Comparison of ENCODE assay signal across 27 cellular contexts in genomic region chr9:76423216-76424177, GRCh38. TPM values are rescaled to one million over a fixed set of nuclear protein-coding genes. Genes with fewer than 3 reads are reported as not detected.
DNase-seq lines count a peak whose midpoint lies in the region; ATAC-seq lines count a peak whose summit lies in the region.
"Had no signal": no experiment of that assay in that cellular context is flagged by ENCODE, and none has a peak within 500 bp of the region (broad histone marks: within the 10 kb centered on the region; RNA-seq: fewer than 3 reads in every experiment).

No MANE protein-coding gene starts in this region.

- no peaks in the 10 kb centered on the region for H3K9me3 ChIP-seq in CD4-positive, CD25-positive, alpha-beta regulatory T cell (ENCODE audit: control insufficient read depth in 2 of 2, low read length in 2 of 2)
- H3K9me3 ChIP-seq: A549, ascending aorta, BE2C, heart left ventricle, left lung, stomach, tibial nerve had no signal

- H3K4me3 ChIP-seq in CD4-positive, CD25-positive, alpha-beta regulatory T cell (ENCODE audit: low read depth, low read length): no peak overlapping the region
- H3K4me3 ChIP-seq: A549, ascending aorta, GM23248, heart left ventricle, left lung, stomach, tibial nerve had no signal

- no peaks in the 10 kb centered on the region for H3K9me3 Mint-ChIP-seq in CD4-positive, CD25-positive, alpha-beta regulatory T cell
- no peaks in the 10 kb centered on the region for H3K9me3 Mint-ChIP-seq in activated T-helper 2 cell treated with anti-CD3 and anti-CD28 coated beads, Interferon-gamma antibody, Interleukin-2, Interleukin-4, amounts not matched to agents 10 μg/mL and 5 μg/mL and 100 μg/mL, durations not matched to agents 14 hours and 24 hours and 36 hours
- H3K9me3 Mint-ChIP-seq: activated naive CD4-positive, alpha-beta T cell treated with anti-CD3 and anti-CD28 coated beads for 36 hours; naive B cell had no signal

- H3K27me3 Mint-ChIP-seq in CD4-positive, CD25-positive, alpha-beta regulatory T cell: no peaks in the 10 kb centered on the region
- H3K27me3 Mint-ChIP-seq in activated T-helper 2 cell treated with anti-CD3 and anti-CD28 coated beads, Interferon-gamma antibody, Interleukin-2, Interleukin-4, amounts not matched to agents 10 μg/mL and 5 μg/mL and 100 μg/mL, durations not matched to agents 14 hours and 24 hours and 36 hours (ENCODE audit: low read depth): no peaks in the 10 kb centered on the region
- H3K27me3 Mint-ChIP-seq: naive B cell had no signal

- peaks cover 6 to 13% (median 9%) of the 10 kb centered on the region in 4 donors for H3K4me1 Mint-ChIP-seq in CD4-positive, CD25-positive, alpha-beta regulatory T cell
- peaks cover 30% of the 10 kb centered on the region for H3K4me1 Mint-ChIP-seq in activated T-helper 2 cell treated with anti-CD3 and anti-CD28 coated beads, Interferon-gamma antibody, Interleukin-2, Interleukin-4, amounts not matched to agents 10 μg/mL and 5 μg/mL and 100 μg/mL, durations not matched to agents 14 hours and 24 hours and 36 hours (ENCODE audit: low read depth)
- H3K4me1 Mint-ChIP-seq: naive B cell had no signal

- H3K36me3 ChIP-seq in CD4-positive, CD25-positive, alpha-beta regulatory T cell (ENCODE audit: control insufficient read depth, insufficient read depth, low read length): no peaks in the 10 kb centered on the region
- H3K36me3 ChIP-seq: ascending aorta, BE2C, heart left ventricle, left lung, stomach, tibial nerve had no signal

- DNase-seq in NCI-H2196 (lab: John Stamatoyannopoulos, UW; ENCODE audit: unreplicated experiment) (peak; percentile 25), NCI-H2196 treated with DMSO at 0.1 percent for 48 hours (lab: John Stamatoyannopoulos, UW; ENCODE audit: unreplicated experiment) (no peak), M059J (ENCODE audit: low read depth) (peak; percentile 51)
- peak in 1 of 3 donors; percentile 66 for DNase-seq in CD4-positive, CD25-positive, alpha-beta regulatory T cell
- no peak for DNase-seq in activated T-helper 2 cell treated with anti-CD3 and anti-CD28 coated beads, Interferon-gamma antibody, Interleukin-2, Interleukin-4, amounts not matched to agents 10 μg/mL and 5 μg/mL and 100 μg/mL, durations not matched to agents 14 hours and 24 hours and 36 hours (ENCODE audit: low spot score)
- DNase-seq: activated CD4-positive, CD25-positive, alpha-beta regulatory T cell treated with anti-CD3 and anti-CD28 coated beads, Interleukin-2, amount 50 U/mL, for 72 hours; activated naive CD4-positive, alpha-beta T cell treated with anti-CD3 and anti-CD28 coated beads for 36 hours; BE2C; GM23248; heart left ventricle; left lung; MM.1S; naive B cell; NCI-H1417 treated with DMSO at 0.1 percent for 48 hours; NCI-H2171; NCI-H82; OCI-M1; Right ventricle myocardium superior; stimulated activated CD4-positive, alpha-beta T cell treated with anti-CD3 and anti-CD28 coated beads, Interleukin-4, amount 100 ng/mL, for 24 hours; stomach had no signal

- H3K36me3 Mint-ChIP-seq in CD4-positive, CD25-positive, alpha-beta regulatory T cell: no peaks in the 10 kb centered on the region
- peaks cover 3% of the 10 kb centered on the region for H3K36me3 Mint-ChIP-seq in activated T-helper 2 cell treated with anti-CD3 and anti-CD28 coated beads, Interferon-gamma antibody, Interleukin-2, Interleukin-4, amounts not matched to agents 10 μg/mL and 5 μg/mL and 100 μg/mL, durations not matched to agents 14 hours and 24 hours and 36 hours (ENCODE audit: low read depth)
- H3K36me3 Mint-ChIP-seq: naive B cell had no signal

- H3K27ac ChIP-seq in CD4-positive, CD25-positive, alpha-beta regulatory T cell (ENCODE audit: insufficient read depth, low read length, poor library complexity, severe bottlenecking): no peak overlapping the region
- H3K27ac ChIP-seq: A549, ascending aorta, epithelial cell of prostate, GM23248, heart left ventricle, left lung, stomach, tibial nerve had no signal

- no peaks in the 10 kb centered on the region for H3K27me3 ChIP-seq in CD4-positive, CD25-positive, alpha-beta regulatory T cell (ENCODE audit: control insufficient read depth, insufficient read depth, low read length)
- H3K27me3 ChIP-seq: ascending aorta, BE2C, heart left ventricle, left lung, stomach, tibial nerve had no signal

- no peak for ATAC-seq in CD4-positive, CD25-positive, alpha-beta regulatory T cell (ENCODE audit: low read depth in 2 of 2)
- ATAC-seq in HG02588 (IDR thresholded peaks at IDR 0.05; ENCODE audit: unreplicated experiment) (no peak), GM19452 (IDR thresholded peaks at IDR 0.05; ENCODE audit: unreplicated experiment) (no peak), HG03039 (IDR thresholded peaks at IDR 0.05; ENCODE audit: unreplicated experiment) (no peak)
- ATAC-seq: A549, heart left ventricle, left lung had no signal

- no peaks in the 10 kb centered on the region for H3K4me1 ChIP-seq in CD4-positive, CD25-positive, alpha-beta regulatory T cell (ENCODE audit: control insufficient read depth, insufficient read depth, low read length, poor library complexity, severe bottlenecking)
- H3K4me1 ChIP-seq: A549, ascending aorta, BE2C, heart left ventricle, left lung, tibial nerve had no signal

- H3K27ac Mint-ChIP-seq in CD4-positive, CD25-positive, alpha-beta regulatory T cell: peak overlapping the region in 2 of 3 donors; percentile 1 to 32
- H3K27ac Mint-ChIP-seq in activated T-helper 2 cell treated with anti-CD3 and anti-CD28 coated beads, Interferon-gamma antibody, Interleukin-2, Interleukin-4, amounts not matched to agents 10 μg/mL and 5 μg/mL and 100 μg/mL, durations not matched to agents 14 hours and 24 hours and 36 hours: peak overlapping the region; percentile 74
- H3K27ac Mint-ChIP-seq: activated naive CD4-positive, alpha-beta T cell treated with anti-CD3 and anti-CD28 coated beads for 36 hours; naive B cell had no signal

- intact Hi-C loops in activated T-helper 2 cell treated with anti-CD3 and anti-CD28 coated beads, Interferon-gamma antibody, Interleukin-2, Interleukin-4, amounts not matched to agents 10 μg/mL and 5 μg/mL and 100 μg/mL, durations not matched to agents 14 hours and 24 hours and 36 hours (cut with micrococcal nuclease): loop anchor here (1.0 to 10.0 kb wide), 5 partner anchors 18 to 1269 kb away; partner anchors contain the start of gene RFK

- no peak overlapping the region for H3K4me3 Mint-ChIP-seq in CD4-positive, CD25-positive, alpha-beta regulatory T cell
- H3K4me3 Mint-ChIP-seq in activated T-helper 2 cell treated with anti-CD3 and anti-CD28 coated beads, Interferon-gamma antibody, Interleukin-2, Interleukin-4, amounts not matched to agents 10 μg/mL and 5 μg/mL and 100 μg/mL, durations not matched to agents 14 hours and 24 hours and 36 hours (ENCODE audit: low read depth): peak overlapping the region; percentile 65
- H3K4me3 Mint-ChIP-seq: activated naive CD4-positive, alpha-beta T cell treated with anti-CD3 and anti-CD28 coated beads for 36 hours; naive B cell had no signal

RNA-seq across cellular contexts. Expression of gene RFK, which starts 29.3 kb away (rescaled TPM):
- total RNA-seq in CD4-positive, CD25-positive, alpha-beta regulatory T cell: 12.4 TPM
- polyA plus RNA-seq in CD4-positive, CD25-positive, alpha-beta regulatory T cell: 10 to 100 TPM; 31.3 to 39.7 (median 35.0) TPM
- 37.6 and 42.7 TPM in 2 replicates for total RNA-seq in M059J (2014; rRNA removed; shearing (Covaris generic))
- 14.9 and 17.1 TPM in 2 replicates for total RNA-seq in activated T-helper 2 cell treated with anti-CD3 and anti-CD28 coated beads, Interferon-gamma antibody, Interleukin-2, Interleukin-4, amounts not matched to agents 10 μg/mL and 5 μg/mL and 100 μg/mL, durations not matched to agents 14 hours and 24 hours and 36 hours

RNA-seq across cellular contexts. Expression of gene GCNT1, which starts 35.5 kb away (rescaled TPM):
- total RNA-seq in CD4-positive, CD25-positive, alpha-beta regulatory T cell: 10.4 TPM
- 10 to 100 TPM in 2 of 4 donors, 1 to 10 TPM in 2; 4.5 to 12.7 (median 10.5) TPM for polyA plus RNA-seq in CD4-positive, CD25-positive, alpha-beta regulatory T cell
- 82.2 and 86.3 TPM in 2 replicates for total RNA-seq in M059J (2014; rRNA removed; shearing (Covaris generic))
- total RNA-seq in activated T-helper 2 cell treated with anti-CD3 and anti-CD28 coated beads, Interferon-gamma antibody, Interleukin-2, Interleukin-4, amounts not matched to agents 10 μg/mL and 5 μg/mL and 100 μg/mL, durations not matched to agents 14 hours and 24 hours and 36 hours: 12.1 and 15.0 TPM in 2 replicates

Comparison
In these comparisons a context has a peak if more than half of its experiments do, and no peak if none do; other contexts are left out.
1. DNase-seq: peak in NCI-H2196 (single experiment) and M059J (single experiment); none in NCI-H2196 treated with DMSO at 0.1 percent for 48 hours (single experiment) and activated T-helper 2 cell treated with anti-CD3 and anti-CD28 coated beads, Interferon-gamma antibody, Interleukin-2, Interleukin-4, amounts not matched to agents 10 μg/mL and 5 μg/mL and 100 μg/mL, durations not matched to agents 14 hours and 24 hours and 36 hours (single experiment).